In the genomic region with DNA sequence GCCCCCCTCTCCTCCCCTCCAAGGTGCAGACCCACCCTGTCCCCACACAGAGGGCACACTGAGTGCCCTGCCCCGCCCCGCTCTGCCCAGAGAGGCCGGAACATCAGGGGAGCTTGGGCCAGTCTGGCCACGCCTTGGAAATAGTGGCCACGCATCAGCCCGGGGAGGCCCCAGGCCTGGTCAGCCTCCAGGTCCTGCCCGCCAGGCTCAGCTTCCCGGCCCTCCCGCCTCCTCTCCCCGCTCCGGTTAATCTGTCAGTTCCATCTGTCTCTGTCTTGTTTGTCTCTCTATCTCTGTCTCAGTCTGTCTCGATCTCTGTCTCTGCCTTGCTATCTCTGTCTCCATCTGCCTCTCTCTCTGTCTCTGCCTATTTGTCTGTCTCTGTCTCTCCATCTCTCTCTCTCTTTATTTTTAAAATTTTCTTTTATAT, we compare ENCODE assay signal across 15 cellular contexts. TPM values are rescaled to one million over a fixed set of nuclear protein-coding genes. Genes with fewer than 3 reads are reported as not detected.
DNase-seq lines count a peak whose midpoint lies in the region; ATAC-seq and TF ChIP-seq lines count a peak whose summit lies in the region.
"Had no signal": no experiment of that assay in that cellular context is flagged by ENCODE, and none has a peak within 500 bp of the region (broad histone marks: within the 10 kb centered on the region; RNA-seq: fewer than 3 reads in every experiment).

No MANE protein-coding gene starts in this region.

- no peaks in the 10 kb centered on the region; the same call in 1 of the 2 replicates for H3K27me3 ChIP-seq in H7 (ENCODE audit: control insufficient read depth, insufficient read depth, low read length)
- no peaks in the 10 kb centered on the region; the same call in 1 of the 2 replicates for H3K27me3 ChIP-seq in SJCRH30
- H3K27me3 ChIP-seq in stomach = no peaks in the 10 kb centered on the region
- H3K27me3 ChIP-seq: body of pancreas had no signal

- H3K9me3 ChIP-seq in SJCRH30 (replicated peaks) (no peaks in the 10 kb centered on the region), stomach (no peaks in the 10 kb centered on the region)
- H3K9me3 ChIP-seq: body of pancreas, esophagus squamous epithelium had no signal

- H3K36me3 ChIP-seq in H7 (replicated peaks; ENCODE audit: control insufficient read depth, insufficient read depth, low read length) (no peaks in the 10 kb centered on the region), SJCRH30 (no peaks in the 10 kb centered on the region), stomach (no peaks in the 10 kb centered on the region)
- H3K36me3 ChIP-seq: esophagus squamous epithelium had no signal

- TF ChIP-seq EP300 in stomach (IDR thresholded peaks at IDR 0.05) = no peak

- no peak for TF ChIP-seq POLR2A in stomach (IDR thresholded peaks at IDR 0.05)

- TF ChIP-seq CTCF in fibroblast of the aortic adventitia (IDR thresholded peaks at IDR 0.05; ENCODE audit: insufficient read depth, low read length) (no peak), stomach (IDR thresholded peaks at IDR 0.05) (no peak)

- intact Hi-C loops in stomach (cut with DNase I; ENCODE audit: low total_unique reads) = loop anchor here (10.0 kb wide), 1 partner anchor 88 kb away; no protein-coding TSS in a partner anchor

- 26 to 65% (median 37%) methylated on average over 7 to 12 of the region's 12 CpGs for WGBS in stomach, 5 donors

- H3K4me3 ChIP-seq in H7 (ENCODE audit: insufficient read depth, low read depth, low read length) = no peak overlapping the region
- peak overlapping the region; percentile 4; the same call in 1 of the 2 replicates for H3K4me3 ChIP-seq in SJCRH30
- H3K4me3 ChIP-seq in fibroblast of the aortic adventitia (ENCODE audit: low read depth, low read length) = no peak overlapping the region
- no peak overlapping the region for H3K4me3 ChIP-seq in stomach
- H3K4me3 ChIP-seq: body of pancreas, esophagus squamous epithelium had no signal

- peaks cover 18% of the 10 kb centered on the region for H3K4me1 ChIP-seq in SJCRH30
- peaks cover 4 to 25% (median 21%) of the 10 kb centered on the region in 4 donors for H3K4me1 ChIP-seq in stomach

- H3K27ac ChIP-seq in SJCRH30 (peak overlapping the region; percentile 17; the same call in 1 of the 2 replicates), stomach (no peak overlapping the region)
- H3K27ac ChIP-seq: body of pancreas, esophagus squamous epithelium had no signal

- peak; percentile 46 for DNase-seq in H7
- DNase-seq in SJCRH30 = peak; percentile 40 to 49
- peak; percentile 35 for DNase-seq in fibroblast of the aortic adventitia (ENCODE audit: low read depth)
- DNase-seq in stomach = peak; percentile 41
- no peak for DNase-seq in NCI-H2081 treated with DMSO at 0.1 percent for 48 hours (lab: John Stamatoyannopoulos, UW)
- DNase-seq in SK-N-DZ (ENCODE audit: low spot score) = no peak
- DNase-seq: activated CD4-positive, alpha-beta T cell treated with anti-CD3 and anti-CD28 coated beads for 36 hours; activated naive CD4-positive, alpha-beta T cell treated with anti-CD3 and anti-CD28 coated beads, Interleukin-2, amount 10 ng/mL, durations not matched to agents 7 days and 5 days; CD4-positive, CD25-positive, alpha-beta regulatory T cell; esophagus squamous epithelium; naive thymus-derived CD8-positive, alpha-beta T cell; NCI-H524 treated with DMSO at 0.1 percent for 48 hours; T-helper 2 cell had no signal

- ATAC-seq in HG02981 (IDR thresholded peaks at IDR 0.05; ENCODE audit: unreplicated experiment) = no peak
- ATAC-seq: activated CD4-positive, alpha-beta T cell treated with anti-CD3 and anti-CD28 coated beads for 36 hours; naive thymus-derived CD8-positive, alpha-beta T cell had no signal

RNA-seq across cellular contexts. Expression of gene TNRC18, which starts 28.9 kb away (rescaled TPM):
- 44.3 and 61.9 TPM in 2 replicates for total RNA-seq in H7 (2014; rRNA removed; shearing (Covaris generic))
- total RNA-seq in SJCRH30 (2014; rRNA removed; shearing (Covaris generic)) = 24.5 and 31.1 TPM in 2 replicates
- total RNA-seq in fibroblast of the aortic adventitia (ENCODE audit: low replicate concordance) = 57.8 and 155 TPM in 2 replicates
- total RNA-seq in stomach = 100 to 1,000 TPM in 3 of 5 donors, 10 to 100 TPM in 2; 72.5 to 463 (median 108) TPM
- 10 to 100 TPM in 2 of 3 donors, 1 to 10 TPM in 1; 8.5 to 29.4 (median 11.2) TPM for polyA plus RNA-seq in stomach
- 9.9 and 18.7 TPM in 2 replicates for polyA plus RNA-seq in SK-N-DZ (2014; cell fraction: cytosol; rRNA removed)
- polyA plus RNA-seq in SK-N-DZ (2014; cell fraction: nucleus; rRNA removed) = 14.0 and 23.4 TPM in 2 replicates

Comparison
In these comparisons a context has a peak if more than half of its experiments do, and no peak if none do; other contexts are left out.
1. DNase-seq: peak in H7 (single experiment), SJCRH30 (2 of 2), fibroblast of the aortic adventitia (single experiment) and stomach (single experiment); none in NCI-H2081 treated with DMSO at 0.1 percent for 48 hours (single experiment) and SK-N-DZ (single experiment).